ENCODE assay signal across 7 cellular contexts in genomic region chr1:85297855-85298629, GRCh38. TPM values are rescaled to one million over a fixed set of nuclear protein-coding genes. Genes with fewer than 3 reads are reported as not detected.
DNase-seq lines count a peak whose midpoint lies in the region; ATAC-seq and TF ChIP-seq lines count a peak whose summit lies in the region.

No MANE protein-coding gene starts in this region.

- in situ Hi-C loops in gastrocnemius medialis (cut with MboI; ENCODE audit: low sequenced_read_pairs in 4 of 4): no loop called here

- peak overlapping the region; percentile 88 for H3K27ac ChIP-seq in foreskin keratinocyte
- peak overlapping the region; percentile 47 to 77 (median 70) for H3K27ac ChIP-seq in gastrocnemius medialis

- intact Hi-C loops in gastrocnemius medialis (cut with DNase I; ENCODE audit: low total_unique reads): no loop called here

- TF ChIP-seq CTCF in foreskin keratinocyte (conservative IDR thresholded peaks at IDR 0.05) (no peak), gastrocnemius medialis (IDR thresholded peaks at IDR 0.05 in 4 of 5, conservative IDR thresholded peaks at IDR 0.05 in 1 of 5) (no peak)

- peaks cover 16% of the 10 kb centered on the region for H3K27me3 Mint-ChIP-seq in activated T-cell treated with anti-CD3 and anti-CD28 coated beads, Interleukin-2, amount 50 U/mL, for 4 hours (ENCODE audit: low read depth)

- H3K27me3 ChIP-seq in foreskin keratinocyte: no peaks in the 10 kb centered on the region
- H3K27me3 ChIP-seq in gastrocnemius medialis: no peaks in the 10 kb centered on the region

- TF ChIP-seq POLR2A in gastrocnemius medialis (IDR thresholded peaks at IDR 0.05): no peak

- DNase-seq in NCI-H460 (ENCODE audit: extremely low read depth, low read depth): peak; percentile 44
- DNase-seq in activated T-cell treated with anti-CD3 and anti-CD28 coated beads, Interleukin-2, amount 50 U/mL, for 4 hours: peak; percentile 60
- DNase-seq in foreskin keratinocyte: peak; percentile 97 to 98
- no peak for DNase-seq in gastrocnemius medialis
- DNase-seq in NCI-H1694 treated with DMSO at 0.1 percent for 48 hours (lab: John Stamatoyannopoulos, UW): no peak

- H3K4me3 Mint-ChIP-seq in activated T-cell treated with anti-CD3 and anti-CD28 coated beads, Interleukin-2, amount 50 U/mL, for 4 hours: peak overlapping the region; percentile 55

- H3K4me3 ChIP-seq in gastrocnemius medialis: peak overlapping the region in 1 of 4 donors; percentile 17

- no peaks in the 10 kb centered on the region for H3K36me3 Mint-ChIP-seq in activated T-cell treated with anti-CD3 and anti-CD28 coated beads, Interleukin-2, amount 50 U/mL, for 4 hours (ENCODE audit: insufficient read depth)

- H3K9me3 Mint-ChIP-seq in activated T-cell treated with anti-CD3 and anti-CD28 coated beads, Interleukin-2, amount 50 U/mL, for 4 hours: no peaks in the 10 kb centered on the region

- H3K4me1 Mint-ChIP-seq in activated T-cell treated with anti-CD3 and anti-CD28 coated beads, Interleukin-2, amount 50 U/mL, for 4 hours (ENCODE audit: low read depth): peaks cover 28% of the 10 kb centered on the region

- H3K9me3 ChIP-seq in gastrocnemius medialis: no peaks in the 10 kb centered on the region

- no peaks in the 10 kb centered on the region for H3K36me3 ChIP-seq in gastrocnemius medialis

- peaks cover 39% of the 10 kb centered on the region for H3K4me1 ChIP-seq in foreskin keratinocyte
- peaks cover 0 to 12% of the 10 kb centered on the region in 2 donors for H3K4me1 ChIP-seq in gastrocnemius medialis

- peak; percentile 87 for ATAC-seq in GM18861 (IDR thresholded peaks at IDR 0.05; ENCODE audit: unreplicated experiment)
- ATAC-seq in HG02973 (IDR thresholded peaks at IDR 0.05; ENCODE audit: unreplicated experiment): peak; percentile 93
- ATAC-seq in activated T-cell treated with anti-CD3 and anti-CD28 coated beads, Interleukin-2, amount 50 U/mL, for 4 hours: peak; percentile 92
- ATAC-seq in foreskin keratinocyte: peak; percentile 87
- ATAC-seq in gastrocnemius medialis: peak; percentile 80

RNA-seq across cellular contexts. Expression of gene BCL10, which starts 21.6 kb away (rescaled TPM):
- 19.2 and 19.8 TPM in 2 replicates for total RNA-seq in NCI-H460 (2014; rRNA removed; shearing (Covaris generic))
- polyA plus RNA-seq in NCI-H460 (2014; cell fraction: nucleus; rRNA removed): 2.9 and 6.3 TPM in 2 replicates
- 10 to 100 TPM; 22.3 to 27.3 (median 27.1) TPM for total RNA-seq in activated T-cell treated with anti-CD3 and anti-CD28 coated beads, Interleukin-2, amount 50 U/mL, for 4 hours
- total RNA-seq in foreskin keratinocyte: 49.4 and 52.0 TPM in 2 replicates
- 21.1 and 21.4 TPM in 2 replicates for polyA plus RNA-seq in foreskin keratinocyte
- 1 to 10 TPM; 4.3 to 6.4 (median 5.4) TPM for total RNA-seq in gastrocnemius medialis

RNA-seq across cellular contexts. Expression of gene C1orf52, which starts 38.6 kb away (rescaled TPM):
- total RNA-seq in NCI-H460 (2014; rRNA removed; shearing (Covaris generic)): 16.7 and 20.4 TPM in 2 replicates
- polyA plus RNA-seq in NCI-H460 (2014; cell fraction: nucleus; rRNA removed): 7.1 and 19.4 TPM in 2 replicates
- 10 to 100 TPM; 29.1 to 36.3 (median 32.5) TPM for total RNA-seq in activated T-cell treated with anti-CD3 and anti-CD28 coated beads, Interleukin-2, amount 50 U/mL, for 4 hours
- total RNA-seq in foreskin keratinocyte: 21.4 TPM in 2 replicates
- polyA plus RNA-seq in foreskin keratinocyte: 18.7 and 21.8 TPM in 2 replicates
- 10 to 100 TPM; 11.1 to 20.8 (median 16.5) TPM for total RNA-seq in gastrocnemius medialis

Comparison
In these comparisons a context has a peak if more than half of its experiments do, and no peak if none do; other contexts are left out.
1. DNase-seq: peak in NCI-H460 (single experiment), activated T-cell treated with anti-CD3 and anti-CD28 coated beads, Interleukin-2, amount 50 U/mL, for 4 hours (single experiment) and foreskin keratinocyte (2 of 2); none in gastrocnemius medialis (0 of 2) and NCI-H1694 treated with DMSO at 0.1 percent for 48 hours (single experiment).
2. Peak in every context shown above with its lines, with median percentiles within 50 percentile points of each other: ATAC-seq.